ENCODE assay signal across 8 cellular contexts in genomic region chr4:6362896-6363295, GRCh38.
A peak's percentile ranks its signal among the peaks of the same experiment; 100 is the strongest.
DNase-seq lines count a peak whose midpoint lies in the region; ATAC-seq and TF ChIP-seq lines count a peak whose summit lies in the region.

No MANE protein-coding gene starts in this region.

- H3K9me3 ChIP-seq in tibial nerve = peaks cover 0 to 10% (median 0%) of the 10 kb centered on the region in 4 donors

- TF ChIP-seq POLR2A in tibial nerve (IDR thresholded peaks at IDR 0.05) = no peak

- TF ChIP-seq EP300 in tibial nerve (IDR thresholded peaks at IDR 0.05) = no peak

- H3K27me3 ChIP-seq in foreskin keratinocyte (no peaks in the 10 kb centered on the region), tibial nerve (peaks cover 0 to 9% of the 10 kb centered on the region in 2 donors)

- TF ChIP-seq CTCF in foreskin keratinocyte (conservative IDR thresholded peaks at IDR 0.05) = no peak
- TF ChIP-seq CTCF in tibial nerve (IDR thresholded peaks at IDR 0.05) = no peak

- 16 to 26% methylated on average over 8 of the region's 8 CpGs for WGBS in tibial nerve, 2 donors

- H3K4me3 ChIP-seq in tibial nerve = no peak overlapping the region

- ATAC-seq in foreskin keratinocyte = peak; percentile 27
- ATAC-seq in GM21619 (IDR thresholded peaks at IDR 0.05; ENCODE audit: unreplicated experiment) = no peak

- H3K27ac ChIP-seq in foreskin keratinocyte = no peak overlapping the region
- no peak overlapping the region for H3K27ac ChIP-seq in tibial nerve

- peak; percentile 34 for DNase-seq in stimulated activated CD4-positive, alpha-beta T cell treated with anti-CD3 and anti-CD28 coated beads, Interleukin-15, amount 100 ng/mL, for 24 hours
- DNase-seq in stimulated activated CD4-positive, alpha-beta T cell treated with anti-CD3 and anti-CD28 coated beads, Interleukin-1b, Interleukin-23, amount 100 ng/mL, for 48 hours = no peak
- DNase-seq in T-helper 9 cell = peak; percentile 17
- DNase-seq in foreskin keratinocyte = no peak
- DNase-seq in NCI-H524 (lab: John Stamatoyannopoulos, UW) = no peak
- no peak for DNase-seq in SKM-1 (lab: John Stamatoyannopoulos, UW; ENCODE audit: unreplicated experiment)
- no peak for DNase-seq in tibial nerve (ENCODE audit: low spot score in 2 of 2)

- no peaks in the 10 kb centered on the region for H3K4me1 ChIP-seq in foreskin keratinocyte
- H3K4me1 ChIP-seq in tibial nerve = no peaks in the 10 kb centered on the region

- H3K36me3 ChIP-seq in tibial nerve = no peaks in the 10 kb centered on the region

Comparison
In these comparisons a context has a peak if more than half of its experiments do, and no peak if none do; other contexts are left out.
1. DNase-seq: peak in stimulated activated CD4-positive, alpha-beta T cell treated with anti-CD3 and anti-CD28 coated beads, Interleukin-15, amount 100 ng/mL, for 24 hours (single experiment) and T-helper 9 cell (single experiment); none in stimulated activated CD4-positive, alpha-beta T cell treated with anti-CD3 and anti-CD28 coated beads, Interleukin-1b, Interleukin-23, amount 100 ng/mL, for 48 hours (single experiment), foreskin keratinocyte (0 of 2), NCI-H524 (0 of 2), SKM-1 (single experiment) and tibial nerve (0 of 2).